1 cellular context compared by ENCODE assay signal in the genomic region with DNA sequence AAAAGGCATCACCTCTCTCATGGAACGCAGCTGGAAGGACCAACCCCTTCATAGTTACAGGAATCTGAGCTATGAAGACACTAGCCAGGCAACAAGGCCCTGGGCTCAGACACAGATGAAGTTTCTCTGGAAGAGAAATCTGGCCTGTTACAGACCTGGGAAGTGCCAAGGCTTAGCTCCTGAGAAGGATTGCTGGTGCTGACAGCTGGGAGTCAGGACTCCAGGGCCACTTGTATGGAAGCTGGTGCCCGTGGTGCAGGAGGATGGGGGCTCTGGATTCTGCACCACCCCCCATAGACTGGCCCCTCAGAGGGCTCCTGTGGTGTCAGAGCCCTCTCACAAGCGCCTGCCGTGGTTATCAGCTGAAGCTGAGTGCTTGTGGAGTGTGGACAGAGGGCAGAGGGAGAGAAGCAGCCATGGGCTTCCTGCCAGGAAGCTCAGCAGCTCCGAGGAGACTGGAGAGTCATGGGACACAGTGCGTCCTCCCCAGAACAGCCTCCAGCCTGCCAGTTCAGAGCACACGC.
TF ChIP-seq lines count a peak whose summit lies in the region.

No MANE protein-coding gene starts in this region.

TF ChIP-seq in SK-N-SH, 30 proteins besides CTCF, POLR2A, EP300 and RAD21 (continued from another document):
- TF ChIP-seq, protein P1, sequence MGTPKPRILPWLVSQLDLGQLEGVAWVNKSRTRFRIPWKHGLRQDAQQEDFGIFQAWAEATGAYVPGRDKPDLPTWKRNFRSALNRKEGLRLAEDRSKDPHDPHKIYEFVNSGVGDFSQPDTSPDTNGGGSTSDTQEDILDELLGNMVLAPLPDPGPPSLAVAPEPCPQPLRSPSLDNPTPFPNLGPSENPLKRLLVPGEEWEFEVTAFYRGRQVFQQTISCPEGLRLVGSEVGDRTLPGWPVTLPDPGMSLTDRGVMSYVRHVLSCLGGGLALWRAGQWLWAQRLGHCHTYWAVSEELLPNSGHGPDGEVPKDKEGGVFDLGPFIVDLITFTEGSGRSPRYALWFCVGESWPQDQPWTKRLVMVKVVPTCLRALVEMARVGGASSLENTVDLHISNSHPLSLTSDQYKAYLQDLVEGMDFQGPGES (IDR thresholded peaks at IDR 0.05; ENCODE audit: low read depth, low read length), result no peak
- no peak for TF ChIP-seq SIN3A (IDR thresholded peaks at IDR 0.05; ENCODE audit: borderline replicate concordance, low read depth, low read length)
